In genomic region chrX:40173662-40174593, GRCh38 we compare ENCODE assay signal across 8 cellular contexts.
DNase-seq lines count a peak whose midpoint lies in the region; ATAC-seq and TF ChIP-seq lines count a peak whose summit lies in the region.

No MANE protein-coding gene starts in this region.

- POLR2A ChIA-PET in A673 (lab: Charles Lee; ENCODE audit: low non-redundant PET): no interaction called here
- POLR2A ChIA-PET in HEK293 (lab: Yijun Ruan, JAX): interaction anchor here (0.9 kb wide), 1 partner anchor 77 kb away, joined by 3 read pairs; no protein-coding TSS in a partner anchor

- H3K4me1 Mint-ChIP-seq in stimulated activated naive B cell treated with anti-CD40 and anti-IgM and Interleukin-4, amounts not matched to agents 10 μg/mL and 1 μg/mL and 100 μg/mL, for 72 hours: peaks cover 32 to 65% of the 10 kb centered on the region in 2 donors

- WGBS in right lobe of liver (ENCODE audit: insufficient coverage, low coverage, low lambda C conversion rate, missing lambda C conversion rate): 14% methylated on average over 19 of the region's 39 CpGs

- TF ChIP-seq POLR2A in right lobe of liver (IDR thresholded peaks at IDR 0.05): no peak

- no peaks in the 10 kb centered on the region for H3K9me3 Mint-ChIP-seq in stimulated activated naive B cell treated with anti-CD40 and anti-IgM and Interleukin-4, amounts not matched to agents 10 μg/mL and 1 μg/mL and 100 μg/mL, for 72 hours

- intact Hi-C loops in A673 (cut with micrococcal nuclease; ENCODE audit: unreplicated experiment): loop anchor here (2.0 to 10.0 kb wide), 4 partner anchors 79 to 447 kb away; no protein-coding TSS in a partner anchor
- intact Hi-C loops in ascending aorta (cut with DNase I): loop anchor here (2.0 to 10.0 kb wide), 4 partner anchors 19 to 1369 kb away; partner anchors contain the start of gene MID1IP1
- intact Hi-C loops in right lobe of liver (cut with DNase I): loop anchor here in 1 of 2 donors (5.0 to 10.0 kb wide), 2 partner anchors 77 to 159 kb away; partner anchors contain the start of gene BCOR

- peak overlapping the region; percentile 81 to 88 for H3K4me3 Mint-ChIP-seq in stimulated activated naive B cell treated with anti-CD40 and anti-IgM and Interleukin-4, amounts not matched to agents 10 μg/mL and 1 μg/mL and 100 μg/mL, for 72 hours

- H3K4me1 ChIP-seq in A673 (ENCODE audit: insufficient read depth, low read length, poor library complexity, severe bottlenecking): peaks cover 46% of the 10 kb centered on the region
- peaks cover 4% of the 10 kb centered on the region for H3K4me1 ChIP-seq in HEK293 (ENCODE audit: control insufficient read depth, insufficient read depth, low read length)
- peaks cover 3 to 14% of the 10 kb centered on the region in 2 donors for H3K4me1 ChIP-seq in ascending aorta
- H3K4me1 ChIP-seq in right lobe of liver: peaks cover 0 to 20% (median 10%) of the 10 kb centered on the region in 4 donors

- H3K27me3 Mint-ChIP-seq in stimulated activated naive B cell treated with anti-CD40 and anti-IgM and Interleukin-4, amounts not matched to agents 10 μg/mL and 1 μg/mL and 100 μg/mL, for 72 hours: peaks cover 0 to 11% of the 10 kb centered on the region in 2 donors

- peaks cover 0 to 8% of the 10 kb centered on the region in 2 donors for H3K36me3 Mint-ChIP-seq in stimulated activated naive B cell treated with anti-CD40 and anti-IgM and Interleukin-4, amounts not matched to agents 10 μg/mL and 1 μg/mL and 100 μg/mL, for 72 hours

- DNase-seq in A673 (ENCODE audit: low spot score): peak; percentile 68
- DNase-seq in ascending aorta (ENCODE audit: low spot score in 2 of 2): peak in 1 of 2 donors; percentile 64
- DNase-seq in right lobe of liver: peak; percentile 49 to 69 (median 69)
- DNase-seq in stimulated activated naive B cell treated with anti-CD40 and anti-IgM and Interleukin-4, amounts not matched to agents 10 μg/mL and 1 μg/mL and 100 μg/mL, for 72 hours: peak; percentile 73
- DNase-seq in NK-92 (lab: John Stamatoyannopoulos, UW; ENCODE audit: unreplicated experiment): no peak

- CTCF ChIA-PET in A673 (lab: Charles Lee): no interaction called here
- CTCF ChIA-PET in HEK293 (lab: Yijun Ruan, JAX): no interaction called here

- H3K27me3 ChIP-seq in A673 (replicated peaks; ENCODE audit: insufficient read depth, low read depth, low read length, poor library complexity) (no peaks in the 10 kb centered on the region), ascending aorta (no peaks in the 10 kb centered on the region), right lobe of liver (no peaks in the 10 kb centered on the region)

- H3K9me3 ChIP-seq in A673 (ENCODE audit: low read depth, low read length, poor library complexity, severe bottlenecking) (no peaks in the 10 kb centered on the region), HEK293 (ENCODE audit: control insufficient read depth, insufficient read depth, low read depth, low read length) (no peaks in the 10 kb centered on the region), ascending aorta (no peaks in the 10 kb centered on the region), right lobe of liver (no peaks in the 10 kb centered on the region)

- no peak for ATAC-seq in SK-N-SH treated with all-trans-retinoic acid at 6 μM for 48 hours
- ATAC-seq in right lobe of liver: peak in 3 of 4 donors; percentile 4 to 25 (median 6)
- ATAC-seq in stimulated activated naive B cell treated with anti-CD40 and anti-IgM and Interleukin-4, amounts not matched to agents 10 μg/mL and 1 μg/mL and 100 μg/mL, for 72 hours (replicated peaks): peak; percentile 25 to 29
- ATAC-seq in HG03460 (IDR thresholded peaks at IDR 0.05; ENCODE audit: unreplicated experiment): no peak

- H3K36me3 ChIP-seq in A673 (ENCODE audit: insufficient read depth, low read length, poor library complexity, severe bottlenecking): no peaks in the 10 kb centered on the region
- no peaks in the 10 kb centered on the region for H3K36me3 ChIP-seq in HEK293 (ENCODE audit: control insufficient read depth in 2 of 2, insufficient read depth in 1 of 2, low read length in 2 of 2)
- H3K36me3 ChIP-seq in ascending aorta: no peaks in the 10 kb centered on the region
- H3K36me3 ChIP-seq in right lobe of liver: no peaks in the 10 kb centered on the region

- H3K4me3 ChIP-seq in A673 (ENCODE audit: low read depth, low read length, poor library complexity, severe bottlenecking): peak overlapping the region; percentile 43
- H3K4me3 ChIP-seq in HEK293 (ENCODE audit: low read depth, low read length): no peak overlapping the region
- peak overlapping the region; percentile 59 to 75 for H3K4me3 ChIP-seq in ascending aorta
- peak overlapping the region; percentile 49 to 59 (median 58) for H3K4me3 ChIP-seq in right lobe of liver

- TF ChIP-seq CTCF in A673 (conservative IDR thresholded peaks at IDR 0.05; ENCODE audit: low read depth, low read length): peak; percentile 33
- no peak for TF ChIP-seq CTCF in HEK293 (tag by site-specific recombination; IDR thresholded peaks at IDR 0.05)
- TF ChIP-seq CTCF in ascending aorta (IDR thresholded peaks at IDR 0.05): no peak
- TF ChIP-seq CTCF in right lobe of liver (IDR thresholded peaks at IDR 0.05): peak in 1 of 4 donors; percentile 9

- BruUV-seq in A673 (replicated peaks; lab: Mats Ljungman, UMichigan): no TSS peak

- H3K27ac ChIP-seq in A673 (ENCODE audit: low read depth, low read length, poor library complexity, severe bottlenecking) (peak overlapping the region; percentile 94), HEK293 (ENCODE audit: extremely low read depth, low read depth, low read length) (peak overlapping the region; percentile 86; the same call in 1 of the 2 replicates), ascending aorta (peak overlapping the region; percentile 89 to 93), right lobe of liver (peak overlapping the region; percentile 81 to 93 (median 91))

- peak overlapping the region; percentile 100 for H3K27ac Mint-ChIP-seq in stimulated activated naive B cell treated with anti-CD40 and anti-IgM and Interleukin-4, amounts not matched to agents 10 μg/mL and 1 μg/mL and 100 μg/mL, for 72 hours

TF ChIP-seq in HEK293, 187 proteins besides CTCF, POLR2A, EP300 and RAD21 (continues in another document):
- no peak for TF ChIP-seq ZNF26 (tag by site-specific recombination; IDR thresholded peaks at IDR 0.05)

TF ChIP-seq in SK-N-SH treated with all-trans-retinoic acid at 6 μM for 48 hours, 23 proteins besides CTCF, POLR2A, EP300 and RAD21:
- TF ChIP-seq, protein P1, sequence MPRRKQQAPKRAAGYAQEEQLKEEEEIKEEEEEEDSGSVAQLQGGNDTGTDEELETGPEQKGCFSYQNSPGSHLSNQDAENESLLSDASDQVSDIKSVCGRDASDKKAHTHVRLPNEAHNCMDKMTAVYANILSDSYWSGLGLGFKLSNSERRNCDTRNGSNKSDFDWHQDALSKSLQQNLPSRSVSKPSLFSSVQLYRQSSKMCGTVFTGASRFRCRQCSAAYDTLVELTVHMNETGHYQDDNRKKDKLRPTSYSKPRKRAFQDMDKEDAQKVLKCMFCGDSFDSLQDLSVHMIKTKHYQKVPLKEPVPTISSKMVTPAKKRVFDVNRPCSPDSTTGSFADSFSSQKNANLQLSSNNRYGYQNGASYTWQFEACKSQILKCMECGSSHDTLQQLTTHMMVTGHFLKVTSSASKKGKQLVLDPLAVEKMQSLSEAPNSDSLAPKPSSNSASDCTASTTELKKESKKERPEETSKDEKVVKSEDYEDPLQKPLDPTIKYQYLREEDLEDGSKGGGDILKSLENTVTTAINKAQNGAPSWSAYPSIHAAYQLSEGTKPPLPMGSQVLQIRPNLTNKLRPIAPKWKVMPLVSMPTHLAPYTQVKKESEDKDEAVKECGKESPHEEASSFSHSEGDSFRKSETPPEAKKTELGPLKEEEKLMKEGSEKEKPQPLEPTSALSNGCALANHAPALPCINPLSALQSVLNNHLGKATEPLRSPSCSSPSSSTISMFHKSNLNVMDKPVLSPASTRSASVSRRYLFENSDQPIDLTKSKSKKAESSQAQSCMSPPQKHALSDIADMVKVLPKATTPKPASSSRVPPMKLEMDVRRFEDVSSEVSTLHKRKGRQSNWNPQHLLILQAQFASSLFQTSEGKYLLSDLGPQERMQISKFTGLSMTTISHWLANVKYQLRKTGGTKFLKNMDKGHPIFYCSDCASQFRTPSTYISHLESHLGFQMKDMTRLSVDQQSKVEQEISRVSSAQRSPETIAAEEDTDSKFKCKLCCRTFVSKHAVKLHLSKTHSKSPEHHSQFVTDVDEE (CRISPR knock-in tag; IDR thresholded peaks at IDR 0.05): peak; percentile 74; the same call in 1 of the 2 replicates
- TF ChIP-seq CSDC2 (CRISPR knock-in tag; IDR thresholded peaks at IDR 0.05): no peak

Comparison
In these comparisons a context has a peak if more than half of its experiments do, and no peak if none do; other contexts are left out.
1. ATAC-seq: peak in right lobe of liver (3 of 4) and stimulated activated naive B cell treated with anti-CD40 and anti-IgM and Interleukin-4, amounts not matched to agents 10 μg/mL and 1 μg/mL and 100 μg/mL, for 72 hours (2 of 2); none in SK-N-SH treated with all-trans-retinoic acid at 6 μM for 48 hours (single experiment) and HG03460 (single experiment).
2. Peak in every context shown above with its lines, with median percentiles within 50 percentile points of each other: H3K27ac ChIP-seq.